In the genomic region with DNA sequence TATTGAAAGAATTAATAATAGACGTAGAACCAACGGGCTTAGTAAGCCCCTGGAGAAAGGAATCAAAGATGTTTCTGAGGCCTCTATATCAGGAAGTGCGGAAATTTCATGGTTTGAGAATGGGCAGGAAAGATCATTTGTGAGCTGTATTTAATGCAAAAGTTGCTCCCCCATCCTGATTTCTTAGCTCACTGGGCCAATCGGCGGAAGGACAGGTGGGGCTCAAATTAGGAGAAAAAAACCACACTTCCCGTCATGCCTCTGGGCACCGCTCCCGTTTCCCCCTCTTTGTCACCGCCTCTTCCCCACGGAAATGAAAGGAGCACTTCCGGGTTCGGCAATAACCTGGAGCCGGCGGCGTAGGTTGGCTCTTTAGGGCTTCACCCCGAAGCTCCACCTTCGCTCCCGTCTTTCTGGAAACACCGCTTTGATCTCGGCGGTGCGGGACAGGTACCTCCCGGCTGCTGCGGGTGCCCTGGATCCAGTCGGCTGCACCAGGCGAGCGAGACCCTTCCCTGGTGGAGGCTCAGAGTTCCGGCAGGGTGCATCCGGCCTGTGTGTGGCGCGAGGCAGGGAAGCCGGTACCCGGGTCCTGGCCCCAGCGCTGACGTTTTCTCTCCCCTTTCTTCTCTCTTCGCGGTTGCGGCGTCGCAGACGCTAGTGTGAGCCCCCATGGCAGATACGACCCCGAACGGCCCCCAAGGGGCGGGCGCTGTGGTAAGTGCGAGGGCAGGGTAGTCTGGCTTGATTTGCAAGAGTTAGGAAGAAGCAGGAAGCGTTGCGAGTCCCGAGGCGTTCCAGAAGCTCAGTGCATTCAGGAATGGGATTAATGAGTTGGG, we compare ENCODE assay signal across 8 cellular contexts. TPM values are rescaled to one million over a fixed set of nuclear protein-coding genes. Genes with fewer than 3 reads are reported as not detected.
DNase-seq lines count a peak whose midpoint lies in the region; ATAC-seq, FAIRE-seq and TF ChIP-seq lines count a peak whose summit lies in the region.

A gene with protein sequence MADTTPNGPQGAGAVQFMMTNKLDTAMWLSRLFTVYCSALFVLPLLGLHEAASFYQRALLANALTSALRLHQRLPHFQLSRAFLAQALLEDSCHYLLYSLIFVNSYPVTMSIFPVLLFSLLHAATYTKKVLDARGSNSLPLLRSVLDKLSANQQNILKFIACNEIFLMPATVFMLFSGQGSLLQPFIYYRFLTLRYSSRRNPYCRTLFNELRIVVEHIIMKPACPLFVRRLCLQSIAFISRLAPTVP (plus strand): TSS at position 617 of the 839 bp plus-strand sequence. CDS start 56 bp downstream, at position 673.

- POLR2A ChIA-PET in HepG2 (lab: Yijun Ruan, JAX), result interaction anchor here (1.2 to 2.2 kb wide), 5 partner anchors 12 to 55 kb away, joined by 3 to 11 read pairs (median 3); a partner anchor contains a TSS

- H4K20me1 ChIP-seq in HepG2 (ENCODE audit: insufficient read depth, low read length), result peaks cover 3% of the 10 kb centered on the region

- peaks cover 0 to 9% of the 10 kb centered on the region in 2 experiments; a peak in 3 of 5 replicates for H3K36me3 ChIP-seq in HepG2 (replicated peaks in 1 of 2; ENCODE audit: control insufficient read depth in 1 of 2, insufficient read depth in 2 of 2, low read length in 2 of 2)

- peaks cover 46% of the 10 kb centered on the region for H3K79me2 ChIP-seq in HepG2 (ENCODE audit: insufficient read depth, low read length)

- peak within 1 kb of the TSS; percentile 81 for H2AFZ ChIP-seq in HepG2 (ENCODE audit: low read length)

- ATAC-seq in GM19372 (IDR thresholded peaks at IDR 0.05; ENCODE audit: low read depth, unreplicated experiment), result peak; percentile 89
- peak; percentile 75 for ATAC-seq in HG03558 (IDR thresholded peaks at IDR 0.05; ENCODE audit: extremely low read depth, unreplicated experiment)
- ATAC-seq in HepG2, result peak; percentile 90

- no peaks in the 10 kb centered on the region; a peak in 1 of 5 replicates for H3K27me3 ChIP-seq in HepG2 (ENCODE audit: control insufficient read depth in 1 of 2, insufficient read depth in 2 of 2, low read length in 2 of 2)

- H3K27ac ChIP-seq in C4-2B (peak within 1 kb of the TSS; percentile 95), HepG2 (ENCODE audit: extremely low read length, insufficient read depth, low read length) (peak within 1 kb of the TSS; percentile 88)

- no TSS peak for BruUV-seq in HepG2 (replicated peaks; lab: Mats Ljungman, UMichigan)

- intact Hi-C loops in HepG2 (cut with micrococcal nuclease; ENCODE audit: unreplicated experiment), result loop anchor here (1.0 kb wide), 1 partner anchor 56 kb away; no protein-coding TSS in a partner anchor

- 0% methylated on average over 14 of the region's 51 CpGs for WGBS in HepG2 (ENCODE audit: low lambda C conversion rate)

- TF ChIP-seq EP300 in HepG2 (IDR thresholded peaks at IDR 0.05; ENCODE audit: low read depth in 2 of 2, low read length in 2 of 2), result peak in 1 of 2 experiments; percentile 29; a peak in 2 of 4 replicates
- no peak for TF ChIP-seq EP300 in HepG2 (CRISPR knock-in tag; IDR thresholded peaks at IDR 0.05; ENCODE audit: borderline replicate concordance)

- CTCF ChIA-PET in HepG2 (lab: Yijun Ruan, JAX; ENCODE audit: low intra/inter-chr PET ratio, low total read pairs), result no interaction called here

- peak within 1 kb of the TSS; percentile 98 for H3K4me2 ChIP-seq in HepG2 (ENCODE audit: low read depth, low read length)

- in situ Hi-C loops in HepG2 (cut with HindIII; ENCODE audit: extremely low pct_ligation_motif_present, low pct_unique_long_range_greater_than_20kb), result no loop called here

- peaks cover 54% of the 10 kb centered on the region for H3K4me1 ChIP-seq in HepG2 (ENCODE audit: insufficient read depth, low read length)

- TF ChIP-seq POLR2A in HepG2 (IDR thresholded peaks at IDR 0.05; ENCODE audit: insufficient read depth in 1 of 2, low read depth in 2 of 2, low read length in 2 of 2), result peak; percentile 72 to 82

- TF ChIP-seq CTCF in C4-2B (conservative IDR thresholded peaks at IDR 0.05) (no peak), HepG2 (CRISPR knock-in tag; IDR thresholded peaks at IDR 0.05) (0 out of 2 replicates have a peak, but pooled peaks have one; percentile 3)

- FAIRE-seq in HepG2 (lab: Jason Lieb, UNC), result peak; percentile 74

- H3K9me3 ChIP-seq in HepG2 (ENCODE audit: low read length), result no peaks in the 10 kb centered on the region

- TF ChIP-seq RAD21 in HepG2 (CRISPR knock-in tag; IDR thresholded peaks at IDR 0.05), result no peak

- H3K9ac ChIP-seq in HepG2 (ENCODE audit: insufficient read depth, low read depth, low read length), result peak within 1 kb of the TSS; percentile 79

- H3K4me3 ChIP-seq in HepG2 (replicated peaks in 1 of 3; ENCODE audit: insufficient read depth in 1 of 3, low read depth in 2 of 3, low read length in 3 of 3), result peak within 1 kb of the TSS; percentile 84 to 94 (median 92)

- DNase-seq in NCI-H748 treated with DMSO at 0.1 percent for 48 hours (lab: John Stamatoyannopoulos, UW), result peak; percentile 66
- DNase-seq in activated CD4-positive, alpha-beta T cell treated with anti-CD3 and anti-CD28 coated beads, Interleukin-2, amount 50 U/mL, for 24 hours (ENCODE audit: low read depth in 1 of 2, low spot score in 1 of 2), result peak; percentile 56 to 82
- DNase-seq in dermis blood vessel endothelial cell, result peak; percentile 87
- peak; percentile 94 for DNase-seq in HepG2 (ENCODE audit: low spot score)
- peak; percentile 75 for DNase-seq in stimulated activated CD4-positive, alpha-beta T cell treated with anti-CD3 and anti-CD28 coated beads, Interleukin-4, amount 100 ng/mL, for 1 hour

TF ChIP-seq in HepG2, 621 proteins besides CTCF, POLR2A, EP300 and RAD21 (continues in another document):
- TF ChIP-seq ZNF251 (CRISPR knock-in tag; IDR thresholded peaks at IDR 0.05) (no peak), PCBP1 (IDR thresholded peaks at IDR 0.05; ENCODE audit: borderline replicate concordance, low read depth, low read length) (peak; percentile 87; the same call in 1 of the 2 replicates), SSRP1 (CRISPR knock-in tag; IDR thresholded peaks at IDR 0.05) (no peak; the same call in 1 of the 2 replicates), PHB2 (IDR thresholded peaks at IDR 0.05; ENCODE audit: partially characterized antibody) (no peak), ZNF256 (CRISPR knock-in tag; conservative IDR thresholded peaks at IDR 0.05) (no peak), RBFOX2 (IDR thresholded peaks at IDR 0.05; ENCODE audit: low read depth, low read length) (peak; percentile 85), ZBTB7B (CRISPR knock-in tag; IDR thresholded peaks at IDR 0.05) (peak; percentile 60; the same call in 1 of the 2 replicates), RFX1 (IDR thresholded peaks at IDR 0.05) (no peak), KLF11 (CRISPR knock-in tag; IDR thresholded peaks at IDR 0.05) (no peak; the same call in 1 of the 2 replicates), CHCHD3 (CRISPR knock-in tag; IDR thresholded peaks at IDR 0.05) (no peak), ZNF282 (IDR thresholded peaks at IDR 0.05; ENCODE audit: partially characterized antibody) (no peak), JARID2 (CRISPR knock-in tag; IDR thresholded peaks at IDR 0.05; ENCODE audit: insufficient replicate concordance) (no peak), FOXK2 (IDR thresholded peaks at IDR 0.05) (no peak), TEAD3 (CRISPR knock-in tag; optimal IDR thresholded peaks at IDR 0.05; ENCODE audit: borderline replicate concordance) (no peak), ZNF550 (CRISPR knock-in tag; IDR thresholded peaks at IDR 0.05; ENCODE audit: borderline replicate concordance) (no peak; the same call in 1 of the 2 replicates)
- TF ChIP-seq, protein P1, sequence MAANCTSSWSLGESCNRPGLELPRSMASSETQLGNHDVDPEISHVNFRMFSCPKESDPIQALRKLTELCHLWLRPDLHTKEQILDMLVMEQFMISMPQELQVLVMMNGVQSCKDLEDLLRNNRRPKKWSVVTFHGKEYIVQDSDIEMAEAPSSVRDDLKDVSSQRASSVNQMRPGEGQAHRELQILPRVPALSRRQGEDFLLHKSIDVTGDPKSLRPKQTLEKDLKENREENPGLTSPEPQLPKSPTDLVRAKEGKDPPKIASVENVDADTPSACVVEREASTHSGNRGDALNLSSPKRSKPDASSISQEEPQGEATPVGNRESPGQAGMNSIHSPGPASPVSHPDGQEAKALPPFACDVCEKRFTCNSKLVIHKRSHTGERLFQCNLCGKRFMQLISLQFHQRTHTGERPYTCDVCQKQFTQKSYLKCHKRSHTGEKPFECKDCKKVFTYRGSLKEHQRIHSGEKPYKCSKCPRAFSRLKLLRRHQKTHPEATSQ (CRISPR knock-in tag; IDR thresholded peaks at IDR 0.05; ENCODE audit: borderline replicate concordance), result no peak
- TF ChIP-seq, protein P2, sequence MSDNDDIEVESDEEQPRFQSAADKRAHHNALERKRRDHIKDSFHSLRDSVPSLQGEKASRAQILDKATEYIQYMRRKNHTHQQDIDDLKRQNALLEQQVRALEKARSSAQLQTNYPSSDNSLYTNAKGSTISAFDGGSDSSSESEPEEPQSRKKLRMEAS (IDR thresholded peaks at IDR 0.05), result peak; percentile 70; the same call in 1 of the 2 replicates

RNA-seq across cellular contexts. Expression of the gene that starts here (rescaled TPM):
- 58.2 and 72.3 TPM in 2 replicates for total RNA-seq in dermis blood vessel endothelial cell
- 51.6 and 66.6 TPM in 2 replicates for total RNA-seq in HepG2 (2016; rRNA removed; fragmentation: Illumina TruSeq; extraction: Trizol)
- 6.1 and 7.9 TPM in 2 replicates for total RNA-seq in HepG2 (2016; cell fraction: cytosol; rRNA removed; fragmentation: Illumina TruSeq; extraction: Trizol; ENCODE audit: low read depth)
- total RNA-seq in HepG2 (2016; cell fraction: insoluble cytoplasmic fraction; rRNA removed; fragmentation: Illumina TruSeq; extraction: Trizol), result 53.3 and 58.7 TPM in 2 replicates
- total RNA-seq in HepG2 (2016; cell fraction: membrane; rRNA removed; fragmentation: Illumina TruSeq; extraction: Trizol), result 17.7 and 20.2 TPM in 2 replicates
- total RNA-seq in HepG2 (2016; cell fraction: nucleus; rRNA removed; fragmentation: Illumina TruSeq; extraction: Trizol), result 56.2 and 69.6 TPM in 2 replicates
- 36.1 and 40.1 TPM in 2 replicates for polyA plus RNA-seq in HepG2 (2011; rRNA removed)
- 24.4 and 32.3 TPM in 2 replicates for polyA plus RNA-seq in HepG2 (2011; cell fraction: cytosol; rRNA removed)
- 9.6 and 12.2 TPM in 2 replicates for polyA plus RNA-seq in HepG2 (2011; cell fraction: nucleus; rRNA removed)
- polyA plus RNA-seq in HepG2 (2012), result 20.5 and 27.5 TPM in 2 replicates
- polyA plus RNA-seq in HepG2 (2016; cell fraction: cytosol; fragmentation: Illumina TruSeq; extraction: Trizol; ENCODE audit: low read depth), result 7.0 and 7.2 TPM in 2 replicates
- 34.2 and 35.6 TPM in 2 replicates for polyA plus RNA-seq in HepG2 (2016; cell fraction: insoluble cytoplasmic fraction; fragmentation: Illumina TruSeq; extraction: Trizol; ENCODE audit: low read depth)
- 12.0 and 13.3 TPM in 2 replicates for polyA plus RNA-seq in HepG2 (2016; cell fraction: membrane; fragmentation: Illumina TruSeq; extraction: Trizol; ENCODE audit: low read depth)
- 54.9 and 61.4 TPM in 2 replicates for polyA plus RNA-seq in HepG2 (2016; cell fraction: nucleus; fragmentation: Illumina TruSeq; extraction: Trizol; ENCODE audit: insufficient read depth, low read depth)
- polyA minus RNA-seq in HepG2 (2011; rRNA and poly(A)+ RNA removed; ENCODE audit: low replicate concordance), result 182 and 425 TPM in 2 replicates
- polyA minus RNA-seq in HepG2 (2011; cell fraction: cytosol; rRNA and poly(A)+ RNA removed), result 46.3 and 60.5 TPM in 2 replicates
- polyA minus RNA-seq in HepG2 (2011; cell fraction: nucleus; rRNA and poly(A)+ RNA removed), result 35.8 and 42.9 TPM in 2 replicates

Comparison
In these comparisons a context has a peak if more than half of its experiments do, and no peak if none do; other contexts are left out.
1. Peak in every context shown above with its lines: DNase-seq, ATAC-seq, H3K4me3 ChIP-seq and H3K27ac ChIP-seq.